1 cellular context compared by ENCODE assay signal in genomic region chr9:135890896-135891631, GRCh38.
TF ChIP-seq lines count a peak whose summit lies in the region.

No MANE protein-coding gene starts in this region.

TF ChIP-seq in IMR-90, 13 proteins besides CTCF, POLR2A, EP300 and RAD21:
- TF ChIP-seq RFX5 (IDR thresholded peaks at IDR 0.05; ENCODE audit: low read depth, low read length) = no peak
TF ChIP-seq in IMR-90: peak in this region for 0.
